In the genomic region with DNA sequence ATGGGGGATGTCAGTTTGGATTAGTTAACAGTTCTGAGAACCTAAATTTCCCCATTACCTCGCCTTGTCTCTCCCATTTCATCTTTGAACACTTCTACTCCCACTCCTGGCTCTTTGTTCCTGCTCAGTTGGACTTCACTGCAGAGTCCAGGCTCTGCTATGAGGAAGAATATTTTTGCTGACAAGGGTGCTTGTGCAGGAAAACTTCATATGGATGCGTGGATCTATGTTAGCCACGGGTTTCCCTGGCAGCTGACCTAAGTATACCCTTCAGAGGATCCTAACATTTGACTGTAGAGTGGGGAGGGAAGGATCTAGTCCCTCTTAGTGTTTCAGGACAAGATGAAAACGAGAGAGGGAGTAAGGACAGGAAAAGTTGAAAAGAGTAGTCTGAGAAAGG, we compare ENCODE assay signal across 1 cellular context.
TF ChIP-seq lines count a peak whose summit lies in the region.

No MANE protein-coding gene starts in this region.

TF ChIP-seq in H1, 55 proteins besides CTCF, POLR2A, EP300 and RAD21:
- no peak for TF ChIP-seq KDM1A (IDR thresholded peaks at IDR 0.05; ENCODE audit: borderline replicate concordance, low read length)
- TF ChIP-seq BCL11A (IDR thresholded peaks at IDR 0.05; ENCODE audit: low read depth in 2 of 2, low read length in 2 of 2): no peak
- no peak for TF ChIP-seq BRCA1 (IDR thresholded peaks at IDR 0.05; ENCODE audit: low read depth, low read length)
- no peak for TF ChIP-seq YY1 (IDR thresholded peaks at IDR 0.05; ENCODE audit: low read depth, low read length)
- TF ChIP-seq EZH2 (IDR thresholded peaks at IDR 0.05; ENCODE audit: low read depth, low read length, severe bottlenecking): no peak
- TF ChIP-seq TAF1 (IDR thresholded peaks at IDR 0.05; ENCODE audit: low read depth, low read length): no peak
- no peak for TF ChIP-seq KDM4A (IDR thresholded peaks at IDR 0.05; ENCODE audit: low read depth, low read length, severe bottlenecking)
